2 cellular contexts compared by ENCODE assay signal in the genomic region with DNA sequence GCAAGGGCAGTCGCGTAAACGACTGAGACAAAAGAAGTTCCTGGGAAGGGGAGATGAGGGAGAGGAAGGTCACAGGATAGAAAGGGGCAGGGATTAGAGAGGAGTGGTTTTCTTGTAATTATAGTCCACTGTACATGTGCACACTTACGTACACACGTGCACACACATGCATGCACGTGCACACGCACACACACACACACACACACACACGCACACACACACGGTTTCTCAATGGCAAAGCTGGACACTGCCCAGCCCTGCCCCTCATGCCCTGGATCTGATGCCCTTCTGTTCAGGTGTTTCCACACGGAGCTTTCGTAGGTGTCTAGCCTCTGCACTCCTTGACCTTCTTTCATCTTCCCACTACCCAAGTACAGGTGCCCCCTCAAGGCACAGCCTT.
TF ChIP-seq lines count a peak whose summit lies in the region.

No MANE protein-coding gene starts in this region.

TF ChIP-seq in H1, 55 proteins besides CTCF, POLR2A, EP300 and RAD21:
- TF ChIP-seq TAF7 (optimal IDR thresholded peaks at IDR 0.05; ENCODE audit: borderline replicate concordance, low read depth, low read length): no peak
- TF ChIP-seq PHF8 (conservative IDR thresholded peaks at IDR 0.05; ENCODE audit: low read depth, low read length): no peak
- no peak for TF ChIP-seq MAX (IDR thresholded peaks at IDR 0.05)
- no peak for TF ChIP-seq KDM5A (IDR thresholded peaks at IDR 0.05; ENCODE audit: low read length)
- no peak for TF ChIP-seq ZNF274 (IDR thresholded peaks at IDR 0.05; ENCODE audit: borderline replicate concordance, extremely low read depth, low read length)
- no peak for TF ChIP-seq SIRT6 (IDR thresholded peaks at IDR 0.05; ENCODE audit: low read length)
- no peak for TF ChIP-seq GTF2F1 (IDR thresholded peaks at IDR 0.05; ENCODE audit: borderline replicate concordance, low read depth, low read length)
- no peak for TF ChIP-seq EZH2 (IDR thresholded peaks at IDR 0.05; ENCODE audit: low read depth, low read length, severe bottlenecking)
- TF ChIP-seq EGR1 (IDR thresholded peaks at IDR 0.05; ENCODE audit: borderline replicate concordance, low read depth, low read length): no peak
- no peak for TF ChIP-seq BCL11A (IDR thresholded peaks at IDR 0.05; ENCODE audit: low read depth in 2 of 2, low read length in 2 of 2)
- TF ChIP-seq HDAC2 (IDR thresholded peaks at IDR 0.05; ENCODE audit: borderline replicate concordance in 1 of 2, low read depth in 2 of 2, low read length in 2 of 2): no peak
- TF ChIP-seq CEBPB (IDR thresholded peaks at IDR 0.05; ENCODE audit: low read depth, low read length): no peak
- TF ChIP-seq FOSL1 (IDR thresholded peaks at IDR 0.05; ENCODE audit: insufficient read depth, low read depth, low read length): no peak
- TF ChIP-seq POLR2AphosphoS5 (IDR thresholded peaks at IDR 0.05; ENCODE audit: low read depth, low read length): no peak
- no peak for TF ChIP-seq CHD1 (IDR thresholded peaks at IDR 0.05; ENCODE audit: low read depth, low read length)
- no peak for TF ChIP-seq SAP30 (IDR thresholded peaks at IDR 0.05; ENCODE audit: insufficient read depth, insufficient replicate concordance, low read length)
- no peak for TF ChIP-seq TCF12 (IDR thresholded peaks at IDR 0.05; ENCODE audit: low read depth, low read length)
- no peak for TF ChIP-seq BACH1 (IDR thresholded peaks at IDR 0.05; ENCODE audit: low read length)
- TF ChIP-seq YY1 (IDR thresholded peaks at IDR 0.05; ENCODE audit: low read depth, low read length): no peak
- no peak for TF ChIP-seq JUN (IDR thresholded peaks at IDR 0.05; ENCODE audit: low read depth, low read length)

TF ChIP-seq in HepG2, 621 proteins besides CTCF, POLR2A, EP300 and RAD21:
- TF ChIP-seq, protein P1, sequence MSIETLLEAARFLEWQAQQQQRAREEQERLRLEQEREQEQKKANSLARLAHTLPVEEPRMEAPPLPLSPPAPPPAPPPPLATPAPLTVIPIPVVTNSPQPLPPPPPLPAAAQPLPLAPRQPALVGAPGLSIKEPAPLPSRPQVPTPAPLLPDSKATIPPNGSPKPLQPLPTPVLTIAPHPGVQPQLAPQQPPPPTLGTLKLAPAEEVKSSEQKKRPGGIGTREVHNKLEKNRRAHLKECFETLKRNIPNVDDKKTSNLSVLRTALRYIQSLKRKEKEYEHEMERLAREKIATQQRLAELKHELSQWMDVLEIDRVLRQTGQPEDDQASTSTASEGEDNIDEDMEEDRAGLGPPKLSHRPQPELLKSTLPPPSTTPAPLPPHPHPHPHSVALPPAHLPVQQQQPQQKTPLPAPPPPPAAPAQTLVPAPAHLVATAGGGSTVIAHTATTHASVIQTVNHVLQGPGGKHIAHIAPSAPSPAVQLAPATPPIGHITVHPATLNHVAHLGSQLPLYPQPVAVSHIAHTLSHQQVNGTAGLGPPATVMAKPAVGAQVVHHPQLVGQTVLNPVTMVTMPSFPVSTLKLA (IDR thresholded peaks at IDR 0.05): peak; percentile 99
- TF ChIP-seq HNRNPL (IDR thresholded peaks at IDR 0.05; ENCODE audit: low read depth, low read length): no peak
